Comparison of ENCODE assay signal across 23 cellular contexts in genomic region chr1:235343726-235344125, GRCh38.
"Had no signal": no experiment of that assay in that cellular context is flagged by ENCODE, and none has a peak within 500 bp of the region (broad histone marks: within the 10 kb centered on the region; RNA-seq: fewer than 3 reads in every experiment).

No MANE protein-coding gene starts in this region.

- H3K4me3 Mint-ChIP-seq: memory B cell; mesothelial cell of epicardium; natural killer cell treated with Interleukin-12 subunit alpha and Interleukin-12 subunit beta and Interleukin-15 and Interleukin-18, amount 100 ng/mL, for 72 hours; neural progenitor cell; stimulated activated naive B cell treated with anti-CD40 and anti-IgM and Interleukin-4, amounts not matched to agents 10 μg/mL and 1 μg/mL and 100 μg/mL, for 72 hours; type B pancreatic cell had no signal

- DNase-seq: cortex of kidney; dorsolateral prefrontal cortex; effector CD8-positive, alpha-beta T cell; foreskin melanocyte; kidney; left cardiac atrium; left ventricle myocardium inferior; lower lobe of right lung; ovary; right cardiac atrium; small intestine; stimulated activated CD4-positive, alpha-beta T cell treated with anti-CD3 and anti-CD28 coated beads, Interleukin-12 subunit alpha, Interleukin-12 subunit beta, amount 100 ng/mL, for 4 hours; stimulated activated CD4-positive, alpha-beta T cell treated with anti-CD3 and anti-CD28 coated beads, Interleukin-4, amount 100 ng/mL, for 1 hour; stimulated activated naive B cell treated with anti-CD40 and anti-IgM and Interleukin-4, amounts not matched to agents 10 μg/mL and 1 μg/mL and 100 μg/mL, for 72 hours; thyroid gland had no signal

- H3K4me3 ChIP-seq: dorsolateral prefrontal cortex, hepatocyte, left ventricle myocardium inferior, lower lobe of right lung, neural progenitor cell, ovary, suprapubic skin, thyroid gland had no signal

- H3K9me3 ChIP-seq: left ventricle myocardium inferior, lower lobe of right lung, ovary, suprapubic skin, thyroid gland had no signal

- ATAC-seq: left cardiac atrium; lower lobe of right lung; natural killer cell treated with Interleukin-12 subunit alpha and Interleukin-12 subunit beta and Interleukin-15 and Interleukin-18, amount 100 ng/mL, for 72 hours; right cardiac atrium; stimulated activated naive B cell treated with anti-CD40 and anti-IgM and Interleukin-4, amounts not matched to agents 10 μg/mL and 1 μg/mL and 100 μg/mL, for 72 hours had no signal

- H3K4me1 Mint-ChIP-seq: mesothelial cell of epicardium, neural progenitor cell had no signal

- H3K27me3 Mint-ChIP-seq: memory B cell; natural killer cell treated with Interleukin-12 subunit alpha and Interleukin-12 subunit beta and Interleukin-15 and Interleukin-18, amount 100 ng/mL, for 72 hours; progenitor cell of endocrine pancreas; stimulated activated naive B cell treated with anti-CD40 and anti-IgM and Interleukin-4, amounts not matched to agents 10 μg/mL and 1 μg/mL and 100 μg/mL, for 72 hours; type B pancreatic cell had no signal

- H3K9me3 Mint-ChIP-seq: memory B cell; mesothelial cell of epicardium; natural killer cell treated with Interleukin-12 subunit alpha and Interleukin-12 subunit beta and Interleukin-15 and Interleukin-18, amount 100 ng/mL, for 72 hours; neural progenitor cell; stimulated activated naive B cell treated with anti-CD40 and anti-IgM and Interleukin-4, amounts not matched to agents 10 μg/mL and 1 μg/mL and 100 μg/mL, for 72 hours; type B pancreatic cell had no signal

- H3K36me3 ChIP-seq: ovary had no signal

- H3K27me3 ChIP-seq: dorsolateral prefrontal cortex, hepatocyte, neural progenitor cell, ovary, suprapubic skin, thyroid gland had no signal

- H3K27ac Mint-ChIP-seq: memory B cell; mesothelial cell of epicardium; natural killer cell treated with Interleukin-12 subunit alpha and Interleukin-12 subunit beta and Interleukin-15 and Interleukin-18, amount 100 ng/mL, for 72 hours; neural progenitor cell; progenitor cell of endocrine pancreas; stimulated activated naive B cell treated with anti-CD40 and anti-IgM and Interleukin-4, amounts not matched to agents 10 μg/mL and 1 μg/mL and 100 μg/mL, for 72 hours; type B pancreatic cell had no signal
